ENCODE assay signal across 8 cellular contexts in genomic region chr1:214281030-214281901, GRCh38. TPM values are rescaled to one million over a fixed set of nuclear protein-coding genes. Genes with fewer than 3 reads are reported as not detected.
DNase-seq lines count a peak whose midpoint lies in the region; TF ChIP-seq lines count a peak whose summit lies in the region.

A gene with protein sequence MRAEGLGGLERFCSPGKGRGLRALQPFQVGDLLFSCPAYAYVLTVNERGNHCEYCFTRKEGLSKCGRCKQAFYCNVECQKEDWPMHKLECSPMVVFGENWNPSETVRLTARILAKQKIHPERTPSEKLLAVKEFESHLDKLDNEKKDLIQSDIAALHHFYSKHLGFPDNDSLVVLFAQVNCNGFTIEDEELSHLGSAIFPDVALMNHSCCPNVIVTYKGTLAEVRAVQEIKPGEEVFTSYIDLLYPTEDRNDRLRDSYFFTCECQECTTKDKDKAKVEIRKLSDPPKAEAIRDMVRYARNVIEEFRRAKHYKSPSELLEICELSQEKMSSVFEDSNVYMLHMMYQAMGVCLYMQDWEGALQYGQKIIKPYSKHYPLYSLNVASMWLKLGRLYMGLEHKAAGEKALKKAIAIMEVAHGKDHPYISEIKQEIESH (plus strand): TSS chr1:214281159. CDS start chr1:214281255, 96 bp downstream.

- peaks cover 0 to 3% (median 0%) of the 10 kb centered on the region in 3 experiments; a peak in 1 of 7 replicates for H3K36me3 Mint-ChIP-seq in H9 (ENCODE audit: insufficient read depth in 1 of 3, low read depth in 3 of 3)

- H3K27ac Mint-ChIP-seq in H9: peak within 1 kb of the TSS in 2 of 3 experiments; percentile 39 to 85; a peak in 2 of 7 replicates

- H3F3A ChIP-seq in MM.1S (ENCODE audit: insufficient read depth, low read length): peaks cover 11% of the 10 kb centered on the region; the same call in 1 of the 2 replicates

- H2AFZ ChIP-seq in H9 (ENCODE audit: low read length) (no peak within 1 kb of the TSS), MM.1S (ENCODE audit: low read length) (peak within 1 kb of the TSS; percentile 71)

- H3K56ac ChIP-seq in H9 (ENCODE audit: insufficient read length, low read depth, low read length): no peak within 1 kb of the TSS

- peaks cover 0 to 3% of the 10 kb centered on the region in 2 experiments; a peak in 2 of 5 replicates for H3K9me3 Mint-ChIP-seq in H9

- H2AK5ac ChIP-seq in H9 (ENCODE audit: insufficient read length, low read length): no peak within 1 kb of the TSS

- H3K9me3 ChIP-seq in H9 (ENCODE audit: control insufficient read depth, low read depth, low read length) (no peaks in the 10 kb centered on the region), MM.1S (replicated peaks; ENCODE audit: insufficient read depth, low read length) (no peaks in the 10 kb centered on the region), left ventricle myocardium inferior (replicated peaks) (no peaks in the 10 kb centered on the region), prostate gland (no peaks in the 10 kb centered on the region)

- H2BK5ac ChIP-seq in H9 (ENCODE audit: insufficient read length, low read length): no peak within 1 kb of the TSS

- no peak within 1 kb of the TSS for H2BK15ac ChIP-seq in H9 (ENCODE audit: low read depth, low read length)

- TF ChIP-seq POLR2A in prostate gland (IDR thresholded peaks at IDR 0.05): peak; percentile 52

- no peak within 1 kb of the TSS for H2BK120ac ChIP-seq in H9 (ENCODE audit: low read depth, low read length, poor library complexity, severe bottlenecking)

- H3K36me3 ChIP-seq in MM.1S (replicated peaks; ENCODE audit: insufficient read depth, low read length) (no peaks in the 10 kb centered on the region), left ventricle myocardium inferior (no peaks in the 10 kb centered on the region), prostate gland (no peaks in the 10 kb centered on the region)

- no peaks in the 10 kb centered on the region for H3K79me1 ChIP-seq in H9 (ENCODE audit: insufficient read depth, low read depth, low read length, poor library complexity, severe bottlenecking)

- H3K14ac ChIP-seq in H9 (ENCODE audit: insufficient read depth, low read length): peak within 1 kb of the TSS; percentile 74

- H4K20me1 ChIP-seq in H9 (ENCODE audit: control insufficient read depth, insufficient read depth, insufficient read length) (no peaks in the 10 kb centered on the region), MM.1S (ENCODE audit: insufficient read depth, low read length) (no peaks in the 10 kb centered on the region)

- peaks cover 12% of the 10 kb centered on the region for H3K23me2 ChIP-seq in H9 (ENCODE audit: insufficient read length, low read depth, low read length, poor library complexity, severe bottlenecking)

- peaks cover 74% of the 10 kb centered on the region for H3K27me3 Mint-ChIP-seq in H9 (ENCODE audit: low read depth)

- H3K4ac ChIP-seq in H9 (ENCODE audit: low read depth, low read length): no peak within 1 kb of the TSS

- H4K8ac ChIP-seq in H9 (replicated peaks; ENCODE audit: insufficient read length, low read depth, low read length): no peak within 1 kb of the TSS

- peak within 1 kb of the TSS; percentile 16 for H3K18ac ChIP-seq in H9 (ENCODE audit: insufficient read length, low read depth, low read length)

- H3K4me1 ChIP-seq in H9 (ENCODE audit: insufficient read depth, low read length) (peaks cover 7% of the 10 kb centered on the region; the same call in 1 of the 2 replicates), MM.1S (ENCODE audit: low read length) (peaks cover 20% of the 10 kb centered on the region), left ventricle myocardium inferior (peaks cover 81% of the 10 kb centered on the region), prostate gland (replicated peaks) (no peaks in the 10 kb centered on the region)

- H4K5ac ChIP-seq in H9 (ENCODE audit: insufficient read length, low read depth, low read length): no peak within 1 kb of the TSS

- H3K4me3 Mint-ChIP-seq in H9: peak within 1 kb of the TSS; percentile 78 to 83

- H3K4me2 ChIP-seq in H9 (ENCODE audit: insufficient read depth, insufficient read length, low read length): peak within 1 kb of the TSS; percentile 81
- peak within 1 kb of the TSS; percentile 79 for H3K4me2 ChIP-seq in MM.1S (ENCODE audit: low read depth, low read length)

- WGBS in H9 (ENCODE audit: extremely low coverage, insufficient read length, low lambda C conversion rate): no CpG with 5 or more reads among the region's 98 CpGs
- 0 to 1% (median 1%) methylated on average over 55 to 98 of the region's 98 CpGs for WGBS in adipose tissue, 3 donors
- 0% methylated on average over 28 of the region's 98 CpGs for WGBS in prostate gland

- no peaks in the 10 kb centered on the region for H3K79me2 ChIP-seq in H9 (ENCODE audit: insufficient read depth, low read length)
- peaks cover 13% of the 10 kb centered on the region for H3K79me2 ChIP-seq in MM.1S (ENCODE audit: low read length)

- H3K27me3 ChIP-seq in H9 (ENCODE audit: insufficient read depth, low read length) (peaks cover 22% of the 10 kb centered on the region; the same call in 1 of the 2 replicates), MM.1S (replicated peaks; ENCODE audit: insufficient read depth, low read length) (no peaks in the 10 kb centered on the region), left ventricle myocardium inferior (ENCODE audit: low read depth) (no peaks in the 10 kb centered on the region), prostate gland (replicated peaks; ENCODE audit: insufficient read depth) (no peaks in the 10 kb centered on the region)

- intact Hi-C loops in left ventricle myocardium inferior (cut with micrococcal nuclease) (no loop called here), prostate gland (cut with DNase I) (no loop called here)

- no peaks in the 10 kb centered on the region for H3K9me2 ChIP-seq in MM.1S (replicated peaks; ENCODE audit: insufficient read depth, low read length)

- H3K4me3 ChIP-seq in GM08714 (ENCODE audit: low read length): peak within 1 kb of the TSS; percentile 75
- H3K4me3 ChIP-seq in MM.1S (ENCODE audit: low read length): peak within 1 kb of the TSS; percentile 67
- H3K4me3 ChIP-seq in left ventricle myocardium inferior: peak within 1 kb of the TSS; percentile 84
- peak within 1 kb of the TSS; percentile 83 to 84 for H3K4me3 ChIP-seq in prostate gland

- H3K23ac ChIP-seq in H9 (ENCODE audit: insufficient read length, low read depth, low read length): no peak within 1 kb of the TSS

- H3K27ac ChIP-seq in H9 (ENCODE audit: insufficient read length, low read depth, low read length): no peak within 1 kb of the TSS
- peak within 1 kb of the TSS; percentile 48; the same call in 1 of the 2 replicates for H3K27ac ChIP-seq in MM.1S (ENCODE audit: low read length)
- no peak within 1 kb of the TSS for H3K27ac ChIP-seq in adipose tissue (ENCODE audit: low read depth, low read length)
- peak within 1 kb of the TSS; percentile 98 for H3K27ac ChIP-seq in left ventricle myocardium inferior (replicated peaks)
- H3K27ac ChIP-seq in prostate gland: peak within 1 kb of the TSS; percentile 79 to 80

- peaks cover 15 to 37% of the 10 kb centered on the region in 2 experiments for H3K4me1 Mint-ChIP-seq in H9

- no peak for TF ChIP-seq CTCF in H9 (conservative IDR thresholded peaks at IDR 0.05)
- TF ChIP-seq CTCF in MM.1S (IDR thresholded peaks at IDR 0.05; ENCODE audit: low read length): no peak
- no peak for TF ChIP-seq CTCF in left ventricle myocardium inferior (IDR thresholded peaks at IDR 0.05; ENCODE audit: borderline replicate concordance)
- TF ChIP-seq CTCF in prostate gland (IDR thresholded peaks at IDR 0.05): no peak

- no peak within 1 kb of the TSS for H3T11ph ChIP-seq in H9 (ENCODE audit: low read length)

- peak; percentile 73 for DNase-seq in H9
- peak; percentile 78 for DNase-seq in MM.1S
- peak; percentile 52 for DNase-seq in T follicular helper cell (ENCODE audit: low read depth)
- peak; percentile 79 for DNase-seq in left ventricle myocardium inferior
- peak; percentile 65 for DNase-seq in prostate gland (ENCODE audit: low spot score)
- DNase-seq in ureter (ENCODE audit: low spot score): peak; percentile 78

- no peak within 1 kb of the TSS for H4K91ac ChIP-seq in H9 (ENCODE audit: insufficient read length, low read depth, low read length)

- no peak within 1 kb of the TSS for H2BK20ac ChIP-seq in H9 (ENCODE audit: low read depth, low read length, poor library complexity, severe bottlenecking)

- peak within 1 kb of the TSS; percentile 62 for H3K9ac ChIP-seq in H9 (ENCODE audit: extremely low read depth, insufficient read length, low read length)
- peak within 1 kb of the TSS; percentile 79 for H3K9ac ChIP-seq in MM.1S (ENCODE audit: low read length)

- no peak within 1 kb of the TSS for H2BK12ac ChIP-seq in H9 (ENCODE audit: insufficient read length, low read depth, low read length)

RNA-seq across cellular contexts. Expression of the gene that starts here (rescaled TPM):
- total RNA-seq in H9 (2021): 8.6 and 10.9 TPM in 2 replicates
- 10 to 100 TPM; 14.9 to 23.1 (median 15.6) TPM for polyA plus RNA-seq in adipose tissue
- 247 TPM for total RNA-seq in left ventricle myocardium inferior
- total RNA-seq in prostate gland: 10 to 100 TPM; 18.6 to 50.4 TPM
- 48.8 TPM for total RNA-seq in ureter

Comparison
In these comparisons a context has a peak if more than half of its experiments do, and no peak if none do; other contexts are left out.
1. H3K27ac ChIP-seq: peak in MM.1S (single experiment), left ventricle myocardium inferior (single experiment) and prostate gland (2 of 2); none in H9 (single experiment) and adipose tissue (single experiment).
2. Peak in every context shown above with its lines, with median percentiles within 50 percentile points of each other: H3K4me3 ChIP-seq and DNase-seq.